In the genomic region with DNA sequence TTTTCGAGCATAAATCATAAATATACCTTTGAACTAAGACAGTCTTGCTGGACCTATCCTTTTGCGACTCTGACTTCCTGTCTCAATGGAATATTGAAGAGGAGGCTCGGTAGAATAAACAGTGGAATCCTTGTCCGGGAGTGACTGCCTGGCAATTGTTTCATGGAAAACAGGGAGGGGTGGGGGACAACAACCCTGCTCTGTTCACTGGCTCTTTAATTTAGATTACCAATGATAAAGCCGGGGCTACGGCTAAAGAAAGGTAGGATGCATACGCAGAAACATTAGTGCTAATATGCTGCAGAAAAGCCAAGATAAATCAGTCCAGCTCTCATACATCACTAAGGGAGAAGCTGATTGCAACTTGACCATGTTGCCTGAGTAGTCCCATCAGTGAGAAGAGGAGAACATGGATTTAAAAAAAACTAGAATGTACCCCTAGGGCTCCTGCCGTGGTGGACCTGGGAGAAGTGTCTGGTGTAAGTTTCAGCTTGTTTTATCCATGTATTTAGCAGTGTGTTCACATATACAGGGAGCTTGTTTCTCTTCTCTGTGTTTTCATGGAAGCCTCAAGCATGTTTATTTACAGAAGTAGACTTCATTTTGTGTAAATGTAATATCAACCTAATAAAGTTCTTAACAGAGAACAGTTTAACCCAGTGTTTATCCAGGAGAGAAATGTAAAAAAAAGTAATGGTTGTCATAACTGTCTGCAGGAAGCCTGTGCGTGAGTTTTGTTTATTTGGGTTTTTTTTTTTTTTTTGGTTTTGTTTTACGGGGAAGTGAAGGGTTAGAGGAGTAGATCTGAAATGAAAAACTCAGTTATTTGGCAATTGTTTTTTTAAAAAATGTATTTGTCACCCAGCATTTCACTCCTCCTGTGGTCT, we compare ENCODE assay signal across 14 cellular contexts.
A peak's percentile ranks its signal among the peaks of the same experiment; 100 is the strongest.
DNase-seq lines count a peak whose midpoint lies in the region; ATAC-seq and TF ChIP-seq lines count a peak whose summit lies in the region.
"Had no signal": no experiment of that assay in that cellular context is flagged by ENCODE, and none has a peak within 500 bp of the region (broad histone marks: within the 10 kb centered on the region; RNA-seq: fewer than 3 reads in every experiment).

No MANE protein-coding gene starts in this region.

- H3K4me1 Mint-ChIP-seq in effector memory CD8-positive, alpha-beta T cell (ENCODE audit: low read depth in 2 of 2): no peaks in the 10 kb centered on the region
- H3K4me1 Mint-ChIP-seq: activated naive CD4-positive, alpha-beta T cell treated with anti-CD3 and anti-CD28 coated beads, Interleukin-2, amount 10 ng/mL, durations not matched to agents 7 days and 5 days had no signal

- ATAC-seq in HG03196 (IDR thresholded peaks at IDR 0.05; ENCODE audit: unreplicated experiment) (no peak), HG03439 (IDR thresholded peaks at IDR 0.05; ENCODE audit: unreplicated experiment) (no peak)
- no peak for ATAC-seq in effector memory CD8-positive, alpha-beta T cell (replicated peaks)

- H3K27me3 Mint-ChIP-seq in effector memory CD8-positive, alpha-beta T cell: peaks cover 29 to 60% of the 10 kb centered on the region in 2 donors

- no peaks in the 10 kb centered on the region for H3K36me3 Mint-ChIP-seq in effector memory CD8-positive, alpha-beta T cell (ENCODE audit: insufficient read depth)
- H3K36me3 Mint-ChIP-seq: activated naive CD4-positive, alpha-beta T cell treated with anti-CD3 and anti-CD28 coated beads, Interleukin-2, amount 10 ng/mL, durations not matched to agents 7 days and 5 days had no signal

- H3K9me3 Mint-ChIP-seq in effector memory CD8-positive, alpha-beta T cell: no peaks in the 10 kb centered on the region
- H3K9me3 Mint-ChIP-seq: activated naive CD4-positive, alpha-beta T cell treated with anti-CD3 and anti-CD28 coated beads, Interleukin-2, amount 10 ng/mL, durations not matched to agents 7 days and 5 days had no signal

- peak; percentile 53 for DNase-seq in DMS153 treated with DMSO at 0.1 percent for 48 hours (lab: John Stamatoyannopoulos, UW; ENCODE audit: unreplicated experiment)
- DNase-seq in NCI-H2227 treated with DMSO at 0.1 percent for 48 hours (lab: John Stamatoyannopoulos, UW): peak; percentile 47
- peak; percentile 3 to 37 for DNase-seq in cardiac fibroblast (ENCODE audit: low read depth in 2 of 2)
- DNase-seq in medulla oblongata (ENCODE audit: extremely low spot score): peak; percentile 69
- DNase-seq in H7: no peak
- no peak for DNase-seq in effector memory CD8-positive, alpha-beta T cell
- DNase-seq: activated CD4-positive, alpha-beta T cell treated with anti-CD3 and anti-CD28 coated beads, Interleukin-2, amount 50 U/mL, for 1 hour; activated naive CD4-positive, alpha-beta T cell treated with anti-CD3 and anti-CD28 coated beads, Interleukin-2, amount 10 ng/mL, durations not matched to agents 7 days and 5 days; left cardiac atrium; NCI-H1105 had no signal

- no peak overlapping the region for H3K4me3 Mint-ChIP-seq in effector memory CD8-positive, alpha-beta T cell
- H3K4me3 Mint-ChIP-seq: activated naive CD4-positive, alpha-beta T cell treated with anti-CD3 and anti-CD28 coated beads, Interleukin-2, amount 10 ng/mL, durations not matched to agents 7 days and 5 days had no signal

- H3K27me3 ChIP-seq in H7 (ENCODE audit: control insufficient read depth, insufficient read depth, low read length): no peaks in the 10 kb centered on the region
- H3K27me3 ChIP-seq: BLaER1 had no signal

- H3K4me3 ChIP-seq in cardiac fibroblast (replicated peaks in 1 of 2; ENCODE audit: low read depth in 2 of 2, low read length in 2 of 2): peak overlapping the region in 1 of 2 donors; percentile 21
- H3K4me3 ChIP-seq in H7 (ENCODE audit: insufficient read depth, low read depth, low read length): no peak overlapping the region
- H3K4me3 ChIP-seq: BLaER1 had no signal

- H3K27ac Mint-ChIP-seq in effector memory CD8-positive, alpha-beta T cell: no peak overlapping the region
- H3K27ac Mint-ChIP-seq: activated naive CD4-positive, alpha-beta T cell treated with anti-CD3 and anti-CD28 coated beads, Interleukin-2, amount 10 ng/mL, durations not matched to agents 7 days and 5 days had no signal

- no peaks in the 10 kb centered on the region for H3K36me3 ChIP-seq in H7 (replicated peaks; ENCODE audit: control insufficient read depth, insufficient read depth, low read length)
- H3K36me3 ChIP-seq: BLaER1, prostate gland had no signal

- TF ChIP-seq CTCF in cardiac fibroblast (IDR thresholded peaks at IDR 0.05; ENCODE audit: low read depth, low read length): no peak

Comparison
In these comparisons a context has a peak if more than half of its experiments do, and no peak if none do; other contexts are left out.
1. DNase-seq: peak in DMS153 treated with DMSO at 0.1 percent for 48 hours (single experiment), NCI-H2227 treated with DMSO at 0.1 percent for 48 hours (single experiment), cardiac fibroblast (2 of 2) and medulla oblongata (single experiment); none in H7 (single experiment) and effector memory CD8-positive, alpha-beta T cell (0 of 3).